1 cellular context compared by ENCODE assay signal in genomic region chr14:77531071-77531470, GRCh38.
TF ChIP-seq lines count a peak whose summit lies in the region.

No MANE protein-coding gene starts in this region.

TF ChIP-seq in HepG2, 621 proteins besides CTCF, POLR2A, EP300 and RAD21:
- TF ChIP-seq NR2F2 (IDR thresholded peaks at IDR 0.05; ENCODE audit: borderline replicate concordance, low read depth), result no peak
- TF ChIP-seq ZNF468 (CRISPR knock-in tag; IDR thresholded peaks at IDR 0.05), result no peak
- no peak for TF ChIP-seq KDM2A (CRISPR knock-in tag; IDR thresholded peaks at IDR 0.05; ENCODE audit: borderline replicate concordance, low read depth)
- no peak for TF ChIP-seq ZFP91 (CRISPR knock-in tag; IDR thresholded peaks at IDR 0.05; ENCODE audit: borderline replicate concordance)
- TF ChIP-seq HNRNPK (IDR thresholded peaks at IDR 0.05; ENCODE audit: low read depth, low read length, poor library complexity, severe bottlenecking), result peak; percentile 53
- TF ChIP-seq JUND (CRISPR knock-in tag; IDR thresholded peaks at IDR 0.05), result no peak
TF ChIP-seq in HepG2: peak in this region for 1.
